Comparison of ENCODE assay signal across 8 cellular contexts in the genomic region with DNA sequence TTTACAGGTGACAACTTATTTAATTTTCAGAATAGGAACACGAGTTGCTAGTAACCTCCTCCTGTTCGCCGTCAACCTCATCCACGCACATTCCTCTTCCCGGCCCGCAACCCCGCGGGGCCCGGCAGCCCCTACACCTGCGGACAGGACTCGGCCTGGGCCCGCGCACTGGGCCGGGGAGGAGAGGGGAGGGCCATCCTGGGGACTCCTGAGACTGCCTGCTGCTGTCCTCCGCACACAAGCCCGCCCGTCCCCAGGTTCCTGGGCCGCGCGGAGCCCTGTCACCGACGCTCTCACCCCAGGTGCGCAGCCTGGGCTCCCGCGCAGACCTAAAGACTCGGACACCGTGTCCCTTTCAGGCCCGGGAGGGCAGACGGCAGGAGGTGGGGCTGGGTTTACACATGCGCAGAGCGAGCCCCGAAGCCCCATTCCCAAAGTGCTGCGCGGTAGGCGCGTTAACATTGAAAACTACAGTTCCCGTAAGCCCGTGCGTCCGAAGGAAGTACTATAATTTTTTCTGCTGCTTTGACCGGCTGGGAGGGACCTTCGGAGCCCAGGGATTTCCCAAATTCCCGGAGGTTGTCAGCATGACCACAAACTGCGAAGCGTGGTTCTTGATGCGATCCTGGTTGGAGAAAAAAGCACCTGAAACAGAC.
DNase-seq lines count a peak whose midpoint lies in the region; ATAC-seq and TF ChIP-seq lines count a peak whose summit lies in the region.
"Not testable (repeated sequence)": the region's sequence is repeated elsewhere in the genome, so short reads cannot be mapped to it uniquely, and the experiment has no call there.

No MANE protein-coding gene starts in this region.

- not testable (repeated sequence) for H3K4me1 ChIP-seq in ES-I3 (ENCODE audit: insufficient read depth, low read length); foreskin keratinocyte; neuron (ENCODE audit: insufficient read depth, low read length)

- H2AFZ ChIP-seq in neuron (ENCODE audit: low read depth, low read length) = not testable (repeated sequence)

- not testable (repeated sequence) for H3K36me3 ChIP-seq in ES-I3 (ENCODE audit: insufficient read depth, low read length); neuron (ENCODE audit: insufficient read depth, low read length)

- ATAC-seq in HG02642 (IDR thresholded peaks at IDR 0.05; ENCODE audit: poor library complexity, unreplicated experiment) (peak; percentile 97), foreskin keratinocyte (peak; percentile 86)

- not testable (repeated sequence) for H3K9me3 ChIP-seq in ES-I3 (ENCODE audit: control insufficient read depth, insufficient read depth, low read length); neuron (ENCODE audit: low read length)

- DNase-seq in NCI-H1048 (lab: John Stamatoyannopoulos, UW) (peak; percentile 16), SK-N-DZ (ENCODE audit: low spot score) (peak; percentile 87), foreskin keratinocyte (peak; percentile 58 to 80)
- DNase-seq in activated naive CD4-positive, alpha-beta T cell (lab: John Stamatoyannopoulos, UW) = peak; percentile 18 to 46 (median 25)
- DNase-seq in stimulated activated naive CD4-positive, alpha-beta T cell (lab: John Stamatoyannopoulos, UW) = peak; percentile 39 to 71 (median 48)

- peak overlapping the region; percentile 52 for H3K4me3 ChIP-seq in neuron (ENCODE audit: low read length)

- TF ChIP-seq CTCF in foreskin keratinocyte (conservative IDR thresholded peaks at IDR 0.05) = not testable (repeated sequence)

- H3K9ac ChIP-seq in ES-I3 (ENCODE audit: low read depth, low read length) = peak overlapping the region; percentile 45; the same call in 1 of the 2 replicates

- H3K27ac ChIP-seq in foreskin keratinocyte = peak overlapping the region; percentile 12

- H3K27me3 ChIP-seq in foreskin keratinocyte; neuron (ENCODE audit: insufficient read depth, low read length): not testable (repeated sequence)

Comparison
In these comparisons a context has a peak if more than half of its experiments do, and no peak if none do; other contexts are left out.
1. Peak in every context shown above with its lines: DNase-seq, ATAC-seq, H3K4me3 ChIP-seq and H3K27ac ChIP-seq.
2. DNase-seq: peak in every context shown above with its lines; median percentile 87 in SK-N-DZ; 69 in foreskin keratinocyte; 48 in stimulated activated naive CD4-positive, alpha-beta T cell; 25 in activated naive CD4-positive, alpha-beta T cell; 16 in NCI-H1048.